ENCODE assay signal across 28 cellular contexts in the genomic region with DNA sequence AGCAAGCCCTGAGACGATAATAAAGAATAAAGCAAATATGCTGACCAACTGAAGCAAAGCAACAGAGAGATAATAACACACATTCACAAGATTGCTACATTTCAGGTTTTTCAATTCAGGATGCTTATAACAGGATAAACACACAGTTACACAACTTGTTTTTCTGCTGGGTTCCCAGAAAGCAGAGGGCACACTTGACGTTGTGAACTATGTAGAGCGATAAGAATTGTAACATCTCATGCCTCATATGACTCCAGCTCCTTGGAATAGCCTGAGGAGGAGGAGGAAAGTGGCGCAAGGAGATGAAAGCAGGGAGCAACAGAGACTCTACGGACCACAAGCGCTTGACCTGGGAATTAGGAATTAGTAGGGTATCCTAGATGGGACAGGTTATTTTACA.
"Had no signal": no experiment of that assay in that cellular context is flagged by ENCODE, and none has a peak within 500 bp of the region (broad histone marks: within the 10 kb centered on the region; RNA-seq: fewer than 3 reads in every experiment).

No MANE protein-coding gene starts in this region.

- H3K4me3 Mint-ChIP-seq: naive thymus-derived CD8-positive, alpha-beta T cell; nephron progenitor cell; stimulated activated effector memory CD8-positive, alpha-beta T cell treated with anti-CD3 and anti-CD28 coated beads, Interleukin-12 subunit alpha, Interleukin-12 subunit beta, amount 100 ng/mL, for 72 hours had no signal

- H3K27ac Mint-ChIP-seq: naive thymus-derived CD8-positive, alpha-beta T cell; nephron progenitor cell; progenitor cell of endocrine pancreas; stimulated activated effector memory CD8-positive, alpha-beta T cell treated with anti-CD3 and anti-CD28 coated beads, Interleukin-12 subunit alpha, Interleukin-12 subunit beta, amount 100 ng/mL, for 72 hours had no signal

- H3K4me2 ChIP-seq: smooth muscle cell had no signal

- H3K36me3 Mint-ChIP-seq: naive thymus-derived CD8-positive, alpha-beta T cell; stimulated activated effector memory CD8-positive, alpha-beta T cell treated with anti-CD3 and anti-CD28 coated beads, Interleukin-12 subunit alpha, Interleukin-12 subunit beta, amount 100 ng/mL, for 72 hours had no signal

- H3K4me3 ChIP-seq: coronary artery, esophagus squamous epithelium, heart right ventricle, left lung, pancreas, right lobe of liver, smooth muscle cell, stomach, tibial artery, upper lobe of right lung, uterus had no signal

- H3K36me3 ChIP-seq: esophagus squamous epithelium, heart right ventricle, left lung, pancreas, right lobe of liver, stomach, tibial artery, upper lobe of right lung, uterus had no signal

- H3K9me3 ChIP-seq: esophagus squamous epithelium, heart right ventricle, left lung, neutrophil, pancreas, right lobe of liver, stomach, tibial artery, upper lobe of right lung, uterus had no signal

- H3K4me1 ChIP-seq: right lobe of liver, tibial artery, upper lobe of right lung, uterus had no signal

- H3K27me3 ChIP-seq: esophagus squamous epithelium, left lung, neutrophil, right lobe of liver, tibial artery, upper lobe of right lung had no signal

- DNase-seq: dermis blood vessel endothelial cell; effector memory CD4-positive, alpha-beta T cell; erythroblast; esophagus squamous epithelium; foreskin melanocyte; glutamatergic neuron; heart right ventricle; hippocampal formation; left cardiac atrium; left lung; mammary epithelial cell; mesendoderm; naive thymus-derived CD8-positive, alpha-beta T cell; nephron progenitor cell; pancreas; right lobe of liver; stimulated activated CD4-positive, alpha-beta T cell treated with anti-CD3 and anti-CD28 coated beads, Interleukin-2, amount 100 ng/mL, for 24 hours; stimulated activated CD4-positive, alpha-beta T cell treated with anti-CD3 and anti-CD28 coated beads, Interleukin-4, amount 100 ng/mL, for 24 hours; stimulated activated naive CD4-positive, alpha-beta T cell treated with Interleukin-2 at 50 U/mL for 16 hours; stomach; tibial artery; upper lobe of right lung; uterus had no signal

- ATAC-seq: heart right ventricle; left cardiac atrium; left lung; naive thymus-derived CD8-positive, alpha-beta T cell; pancreas; right lobe of liver; stimulated activated effector memory CD8-positive, alpha-beta T cell treated with anti-CD3 and anti-CD28 coated beads, Interleukin-12 subunit alpha, Interleukin-12 subunit beta, amount 100 ng/mL, for 72 hours; upper lobe of right lung had no signal

- H3K27ac ChIP-seq: coronary artery, esophagus squamous epithelium, heart right ventricle, left lung, neutrophil, pancreas, right lobe of liver, stomach, tibial artery, upper lobe of right lung, uterus had no signal

- H3K9me3 Mint-ChIP-seq: naive thymus-derived CD8-positive, alpha-beta T cell; nephron progenitor cell; stimulated activated effector memory CD8-positive, alpha-beta T cell treated with anti-CD3 and anti-CD28 coated beads, Interleukin-12 subunit alpha, Interleukin-12 subunit beta, amount 100 ng/mL, for 72 hours had no signal
